ENCODE assay signal across 8 cellular contexts in the genomic region with DNA sequence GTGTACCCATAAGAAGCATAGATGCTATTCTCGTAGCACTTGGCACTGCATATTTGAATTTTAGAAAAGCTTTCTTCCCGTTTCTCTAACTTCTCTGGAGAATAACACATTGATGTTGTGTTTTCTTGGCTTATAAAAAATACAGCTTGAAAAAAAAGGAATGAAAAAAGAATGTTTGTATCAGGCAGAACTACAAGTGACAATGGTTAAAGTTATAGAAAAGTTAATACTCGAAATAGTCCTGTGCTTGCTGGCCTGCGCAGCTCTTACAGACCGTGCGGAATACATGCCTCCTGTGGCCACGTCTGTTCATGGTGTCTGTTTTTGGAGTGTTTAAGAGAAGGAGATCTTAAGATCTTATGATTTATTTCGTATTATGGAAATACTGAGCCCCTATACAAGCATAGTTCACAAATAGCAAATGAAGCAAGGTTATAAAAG. TPM values are rescaled to one million over a fixed set of nuclear protein-coding genes. Genes with fewer than 3 reads are reported as not detected.
DNase-seq lines count a peak whose midpoint lies in the region; ATAC-seq, FAIRE-seq and TF ChIP-seq lines count a peak whose summit lies in the region.

No MANE protein-coding gene starts in this region.

- H3K4me3 Mint-ChIP-seq in CD8-positive, alpha-beta T cell = peak overlapping the region; percentile 94

- intact Hi-C loops in CD8-positive, alpha-beta T cell (cut with DNase I, micrococcal nuclease) = loop anchor here in 1 of 2 experiments (1.0 kb wide), 1 partner anchor 41 kb away; no protein-coding TSS in a partner anchor
- intact Hi-C loops in esophagus squamous epithelium (cut with DNase I) (no loop called here), pancreas (cut with DNase I) (no loop called here)

- H3K9me3 ChIP-seq in CD8-positive, alpha-beta T cell (ENCODE audit: low read length) = no peaks in the 10 kb centered on the region
- H3K9me3 ChIP-seq in RWPE2 (ENCODE audit: severe bottlenecking) = no peaks in the 10 kb centered on the region
- H3K9me3 ChIP-seq in esophagus squamous epithelium = no peaks in the 10 kb centered on the region
- H3K9me3 ChIP-seq in pancreas = no peaks in the 10 kb centered on the region

- 22 to 28% methylated on average over 8 of the region's 8 CpGs for WGBS in esophagus squamous epithelium, 2 donors
- 8 to 11% methylated on average over 8 of the region's 8 CpGs for WGBS in pancreas, 2 donors

- no peak for ATAC-seq in CD8-positive, alpha-beta T cell
- ATAC-seq in GM21529 (IDR thresholded peaks at IDR 0.05; ENCODE audit: unreplicated experiment) = peak; percentile 22
- no peak for ATAC-seq in RWPE2 (ENCODE audit: low read depth)
- ATAC-seq in pancreas = peak; percentile 41 to 77 (median 58)

- H3K27ac ChIP-seq in CD8-positive, alpha-beta T cell (ENCODE audit: low read depth, low read length) = no peak overlapping the region
- H3K27ac ChIP-seq in RWPE2 (ENCODE audit: poor library complexity, severe bottlenecking) = peak overlapping the region; percentile 62
- peak overlapping the region; percentile 64 to 89 (median 86) for H3K27ac ChIP-seq in esophagus squamous epithelium
- peak overlapping the region; percentile 72 to 92 (median 78) for H3K27ac ChIP-seq in pancreas

- POLR2A ChIA-PET in CD8-positive, alpha-beta T cell (lab: Charles Lee) = interaction anchor here (0.9 to 1.2 kb wide), 3 partner anchors 13 to 47 kb away, joined by 3 read pairs; no protein-coding TSS in a partner anchor

- peaks cover 10% of the 10 kb centered on the region for H3K36me3 Mint-ChIP-seq in CD8-positive, alpha-beta T cell

- CTCF ChIA-PET in CD8-positive, alpha-beta T cell (lab: Charles Lee) = interaction anchor here (0.7 to 0.8 kb wide), 2 partner anchors 13 to 40 kb away, joined by 3 to 4 read pairs; no protein-coding TSS in a partner anchor

- no peak for TF ChIP-seq CTCF in CD8-positive, alpha-beta T cell (IDR thresholded peaks at IDR 0.05)
- TF ChIP-seq CTCF in RWPE2 (IDR thresholded peaks at IDR 0.05; ENCODE audit: poor library complexity, severe bottlenecking) (no peak), esophagus squamous epithelium (IDR thresholded peaks at IDR 0.05) (no peak), pancreas (IDR thresholded peaks at IDR 0.05) (no peak)

- H3K27me3 ChIP-seq in CD8-positive, alpha-beta T cell (ENCODE audit: insufficient read depth, low read length) = no peaks in the 10 kb centered on the region
- no peaks in the 10 kb centered on the region for H3K27me3 ChIP-seq in RWPE2 (ENCODE audit: insufficient read depth, poor library complexity, severe bottlenecking)
- H3K27me3 ChIP-seq in esophagus squamous epithelium = no peaks in the 10 kb centered on the region
- H3K27me3 ChIP-seq in pancreas = no peaks in the 10 kb centered on the region

- no peak for TF ChIP-seq POLR2A in esophagus squamous epithelium (IDR thresholded peaks at IDR 0.05)

- H3K9me3 Mint-ChIP-seq in CD8-positive, alpha-beta T cell = no peaks in the 10 kb centered on the region

- DNase-seq in CD8-positive, alpha-beta T cell = no peak
- DNase-seq in RWPE2 (ENCODE audit: low spot score) (no peak), esophagus squamous epithelium (lab: John Stamatoyannopoulos, UW) (no peak), pancreas (no peak), NCI-H2029 treated with DMSO at 0.1 percent for 48 hours (lab: John Stamatoyannopoulos, UW) (no peak), NCI-H345 (lab: John Stamatoyannopoulos, UW) (no peak), hepatic stellate cell (ENCODE audit: low spot score) (no peak)

- H3K36me3 ChIP-seq in CD8-positive, alpha-beta T cell (ENCODE audit: insufficient read depth, low read length) = no peaks in the 10 kb centered on the region
- H3K36me3 ChIP-seq in RWPE2 (ENCODE audit: low read depth) (no peaks in the 10 kb centered on the region), esophagus squamous epithelium (no peaks in the 10 kb centered on the region), pancreas (no peaks in the 10 kb centered on the region)

- H3K4me1 Mint-ChIP-seq in CD8-positive, alpha-beta T cell (ENCODE audit: low read depth) = peaks cover 11% of the 10 kb centered on the region

- H3K27ac Mint-ChIP-seq in CD8-positive, alpha-beta T cell = peak overlapping the region; percentile 52

- peaks cover under 1% of the 10 kb centered on the region for H3K27me3 Mint-ChIP-seq in CD8-positive, alpha-beta T cell (ENCODE audit: low read depth)

- H3K4me1 ChIP-seq in CD8-positive, alpha-beta T cell (ENCODE audit: insufficient read depth, low read length) = peaks cover 7% of the 10 kb centered on the region
- peaks cover 11% of the 10 kb centered on the region for H3K4me1 ChIP-seq in RWPE2 (ENCODE audit: insufficient read depth, poor library complexity, severe bottlenecking)
- H3K4me1 ChIP-seq in esophagus squamous epithelium = peaks cover 0 to 25% (median 4%) of the 10 kb centered on the region in 3 donors
- peaks cover 0 to 10% (median 7%) of the 10 kb centered on the region in 3 donors for H3K4me1 ChIP-seq in pancreas

- FAIRE-seq in pancreas (lab: Jason Lieb, UNC) = peak; percentile 64

- peak overlapping the region; percentile 74 for H3K4me3 ChIP-seq in CD8-positive, alpha-beta T cell (ENCODE audit: low read depth, low read length)
- peak overlapping the region; percentile 52 for H3K4me3 ChIP-seq in RWPE2 (ENCODE audit: severe bottlenecking)
- peak overlapping the region; percentile 38 to 80 (median 58) for H3K4me3 ChIP-seq in esophagus squamous epithelium
- peak overlapping the region; percentile 42 to 60 (median 57) for H3K4me3 ChIP-seq in pancreas

RNA-seq across cellular contexts. Expression of a gene that starts 0.8 kb away (rescaled TPM):
- under 1 TPM in 1 of 2 experiments, not detected in 1; 0.24 TPM for total RNA-seq in CD8-positive, alpha-beta T cell
- total RNA-seq in esophagus squamous epithelium (1 to 10 TPM in 2 of 4 donors, under 1 TPM in 2; 0.27 to 1.5 (median 0.86) TPM), pancreas (1 to 10 TPM; 1.3 to 3.8 (median 2.6) TPM)
- polyA plus RNA-seq in pancreas = 1 to 10 TPM; 1.0 to 1.1 TPM

RNA-seq across cellular contexts. Expression of a gene that starts 41.1 kb away (rescaled TPM):
- 1 to 10 TPM in 1 of 2 experiments, under 1 TPM in 1; 0.81 to 1.4 TPM for total RNA-seq in CD8-positive, alpha-beta T cell
- total RNA-seq in esophagus squamous epithelium (100 to 1,000 TPM in 2 of 4 donors, 10 to 100 TPM in 2; 85.9 to 163 (median 117) TPM), pancreas (10 to 100 TPM; 41.9 to 75.6 (median 44.0) TPM)
- 10 to 100 TPM; 16.9 to 39.7 TPM for polyA plus RNA-seq in pancreas

RNA-seq across cellular contexts. Expression of a gene that starts 44.9 kb away (rescaled TPM):
- 10 to 100 TPM; 14.5 to 15.9 TPM for total RNA-seq in CD8-positive, alpha-beta T cell
- total RNA-seq in esophagus squamous epithelium (10 to 100 TPM in 3 of 4 donors, 1 to 10 TPM in 1; 7.8 to 25.4 (median 15.6) TPM), pancreas (10 to 100 TPM in 2 of 6 donors, 1 to 10 TPM in 4; 5.9 to 13.4 (median 9.1) TPM)
- polyA plus RNA-seq in pancreas = 1 to 10 TPM; 5.7 to 8.6 TPM

Comparison
In these comparisons a context has a peak if more than half of its experiments do, and no peak if none do; other contexts are left out.
1. ATAC-seq: peak in GM21529 (single experiment) and pancreas (4 of 4); none in CD8-positive, alpha-beta T cell (single experiment) and RWPE2 (single experiment).
2. RNA of a gene that starts 41.1 kb away (total RNA-seq): 85.9 to 163 TPM in esophagus squamous epithelium and 41.9 to 75.6 TPM in pancreas; 0.81 to 1.4 TPM in CD8-positive, alpha-beta T cell; every median in the first group is over 10 times any median in the second.
3. Peak in every context shown above with its lines, with median percentiles within 50 percentile points of each other: H3K4me3 ChIP-seq.